15 cellular contexts compared by ENCODE assay signal in genomic region chrY:8809076-8809475, GRCh38.
DNase-seq lines count a peak whose midpoint lies in the region; ATAC-seq and TF ChIP-seq lines count a peak whose summit lies in the region.
"Had no signal": no experiment of that assay in that cellular context is flagged by ENCODE, and none has a peak within 500 bp of the region (broad histone marks: within the 10 kb centered on the region; RNA-seq: fewer than 3 reads in every experiment).

No MANE protein-coding gene starts in this region.

- no peaks in the 10 kb centered on the region for H3K36me3 ChIP-seq in RWPE2 (ENCODE audit: low read depth)

- DNase-seq in EH (ENCODE audit: low read depth) (peak; percentile 32), RWPE2 (ENCODE audit: low spot score) (no peak), fibroblast of gingiva (ENCODE audit: low read depth) (peak; percentile 62), T-helper 9 cell (no peak), left lobe of liver (ENCODE audit: low spot score) (no peak), RPMI8226 (no peak)
- DNase-seq: ACHN; AML-193; Caco-2; CD4-positive, alpha-beta T cell; GF-D8; H9 had no signal

- no peak overlapping the region for H3K4me3 ChIP-seq in RWPE2 (ENCODE audit: severe bottlenecking)

- H3K9me3 ChIP-seq in RWPE2 (ENCODE audit: severe bottlenecking): no peaks in the 10 kb centered on the region
- H3K9me3 ChIP-seq: Caco-2 had no signal

- peak overlapping the region; percentile 56 for H3K27ac ChIP-seq in RWPE2 (ENCODE audit: poor library complexity, severe bottlenecking)
- H3K27ac ChIP-seq: C4-2B had no signal

- ATAC-seq in RWPE2 (ENCODE audit: low read depth) (peak; percentile 48; the same call in 2 of the 3 replicates), GM18873 (IDR thresholded peaks at IDR 0.05; ENCODE audit: low FRiP score, unreplicated experiment) (no peak), left lobe of liver (no peak)
- ATAC-seq: HepG2 had no signal

- no peaks in the 10 kb centered on the region for H3K4me1 ChIP-seq in RWPE2 (ENCODE audit: insufficient read depth, poor library complexity, severe bottlenecking)
- H3K4me1 ChIP-seq: Caco-2 had no signal

- H3K27me3 ChIP-seq in RWPE2 (ENCODE audit: insufficient read depth, poor library complexity, severe bottlenecking): no peaks in the 10 kb centered on the region

- no peak for TF ChIP-seq CTCF in RWPE2 (IDR thresholded peaks at IDR 0.05; ENCODE audit: poor library complexity, severe bottlenecking)

Comparison
In these comparisons a context has a peak if more than half of its experiments do, and no peak if none do; other contexts are left out.
1. DNase-seq: peak in EH (single experiment) and fibroblast of gingiva (single experiment); none in RWPE2 (single experiment), T-helper 9 cell (single experiment), left lobe of liver (single experiment) and RPMI8226 (single experiment).